In genomic region chr4:88904240-88904639, GRCh38 we compare ENCODE assay signal across 2 cellular contexts.
DNase-seq lines count a peak whose midpoint lies in the region; ATAC-seq, FAIRE-seq and TF ChIP-seq lines count a peak whose summit lies in the region.
"Not testable (repeated sequence)": the region's sequence is repeated elsewhere in the genome, so short reads cannot be mapped to it uniquely, and the experiment has no call there.

No MANE protein-coding gene starts in this region.

- TF ChIP-seq RAD21 in K562 (CRISPR knock-in tag; conservative IDR thresholded peaks at IDR 0.05 in 1 of 2, IDR thresholded peaks at IDR 0.05 in 1 of 2) = not testable (repeated sequence)

- not testable (repeated sequence) for FAIRE-seq in K562 (lab: Jason Lieb, UNC)

- intact Hi-C loops in K562 (cut with micrococcal nuclease) = not testable (repeated sequence)

- not testable (repeated sequence) for H3K4me3 ChIP-seq in HEK293 (ENCODE audit: low read depth, low read length); K562

- not testable (repeated sequence) for H3K27ac ChIP-seq in HEK293 (ENCODE audit: extremely low read depth, low read depth, low read length); K562 (ENCODE audit: extremely low read depth, low read depth, low read length)

- H3K9ac ChIP-seq in K562 (ENCODE audit: insufficient read depth in 1 of 2, low read depth in 2 of 2, low read length in 2 of 2) = not testable (repeated sequence)

- H3K4me1 ChIP-seq in HEK293 (ENCODE audit: control insufficient read depth, insufficient read depth, low read length); K562 (replicated peaks in 1 of 2; ENCODE audit: control insufficient read depth in 2 of 2, insufficient read depth in 2 of 2, low read length in 2 of 2): not testable (repeated sequence)

- not testable (repeated sequence) for H4K20me1 ChIP-seq in K562 (replicated peaks; ENCODE audit: control insufficient read depth, insufficient read depth, low read length)

- BruUV-seq in K562 (replicated peaks; lab: Mats Ljungman, UMichigan) = not testable (repeated sequence)

- TF ChIP-seq CTCF in HEK293 (tag by site-specific recombination; IDR thresholded peaks at IDR 0.05); K562 (IDR thresholded peaks at IDR 0.05 in 2 of 3, conservative IDR thresholded peaks at IDR 0.05 in 1 of 3; ENCODE audit: insufficient read depth in 2 of 3, low read depth in 1 of 3, low read length in 3 of 3): not testable (repeated sequence)

- POLR2A ChIA-PET in HEK293 (lab: Yijun Ruan, JAX); K562 (lab: Yijun Ruan, JAX): not testable (repeated sequence)

- not testable (repeated sequence) for H2AFZ ChIP-seq in K562 (ENCODE audit: low read depth, low read length)

- not testable (repeated sequence) for TF ChIP-seq POLR2A in K562 (conservative IDR thresholded peaks at IDR 0.05)

- not testable (repeated sequence) for H3K9me3 ChIP-seq in HEK293 (ENCODE audit: control insufficient read depth, insufficient read depth, low read depth, low read length); K562 (replicated peaks; ENCODE audit: control insufficient read depth, insufficient read depth, low read depth, low read length)

- H3K27me3 ChIP-seq in K562 (ENCODE audit: control insufficient read depth in 2 of 2, insufficient read depth in 2 of 2, low read length in 2 of 2) = not testable (repeated sequence)

- H3K4me2 ChIP-seq in K562 (ENCODE audit: insufficient read depth, low read length) = not testable (repeated sequence)

- not testable (repeated sequence) for TF ChIP-seq EP300 in K562 (IDR thresholded peaks at IDR 0.05; ENCODE audit: low read length)

- not testable (repeated sequence) for H3K9me1 ChIP-seq in K562 (ENCODE audit: control insufficient read depth, insufficient read depth, low read length)

- WGBS in K562 (ENCODE audit: insufficient coverage, low coverage, missing lambda C conversion rate) = 69% methylated on average over 3 of the region's 3 CpGs

- H3K36me3 ChIP-seq in HEK293 (ENCODE audit: control insufficient read depth in 2 of 2, insufficient read depth in 1 of 2, low read length in 2 of 2); K562 (ENCODE audit: control insufficient read depth, insufficient read depth, low read length): not testable (repeated sequence)

- not testable (repeated sequence) for H3K79me2 ChIP-seq in K562 (ENCODE audit: control insufficient read depth, insufficient read depth, low read length)

- in situ Hi-C loops in K562 (cut with MboI) = not testable (repeated sequence)

- ATAC-seq in K562 = not testable (repeated sequence)

- CTCF ChIA-PET in HEK293 (lab: Yijun Ruan, JAX); K562 (lab: Yijun Ruan, JAX; ENCODE audit: low intra/inter-chr PET ratio): not testable (repeated sequence)

- DNase-seq in K562 (ENCODE audit: extremely low read depth in 1 of 4, low spot score in 3 of 4) = not testable (repeated sequence)

TF ChIP-seq in HEK293, 187 proteins besides CTCF, POLR2A, EP300 and RAD21:
- TF ChIP-seq ZNF146 (tag by site-specific recombination; IDR thresholded peaks at IDR 0.05) = peak; percentile 56; the same call in 1 of the 2 replicates

TF ChIP-seq in K562, 482 proteins besides CTCF, POLR2A, EP300 and RAD21:
- TF ChIP-seq ZNF146 (CRISPR knock-in tag; IDR thresholded peaks at IDR 0.05; ENCODE audit: unreplicated experiment) = peak; percentile 55
